Comparison of ENCODE assay signal across 18 cellular contexts in the genomic region with DNA sequence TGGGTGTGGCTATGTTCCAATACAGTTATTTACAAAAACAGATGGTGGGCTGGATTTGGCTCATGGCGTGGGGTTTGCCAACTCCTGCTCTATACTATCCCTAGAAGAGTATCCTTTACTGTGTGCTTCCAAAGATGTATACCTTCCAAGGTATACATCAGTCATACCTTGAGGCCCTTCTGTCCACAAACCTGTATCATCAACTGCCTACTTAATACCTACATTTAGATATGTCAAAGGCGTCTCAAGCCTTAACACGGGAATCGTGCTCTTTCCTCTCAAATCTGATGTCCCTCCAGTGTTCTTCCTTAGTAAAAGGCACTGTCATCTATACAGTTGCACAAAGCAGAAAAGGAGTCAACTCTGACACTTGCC.
"Had no signal": no experiment of that assay in that cellular context is flagged by ENCODE, and none has a peak within 500 bp of the region (broad histone marks: within the 10 kb centered on the region; RNA-seq: fewer than 3 reads in every experiment).

No MANE protein-coding gene starts in this region.

- H3K27me3 Mint-ChIP-seq: activated B cell treated with CpG ODN at 0.5 μM for 24 hours; activated naive CD4-positive, alpha-beta T cell treated with anti-CD3 and anti-CD28 coated beads, Interleukin-2, amount 10 ng/mL, durations not matched to agents 7 days and 5 days; brain; naive B cell had no signal

- H3K27ac ChIP-seq: prostate gland, vagina had no signal

- H3K9me3 ChIP-seq: prostate gland, thyroid gland, vagina had no signal

- H3K27ac Mint-ChIP-seq: activated B cell treated with CpG ODN at 0.5 μM for 24 hours; activated naive CD4-positive, alpha-beta T cell treated with anti-CD3 and anti-CD28 coated beads, Interleukin-2, amount 10 ng/mL, durations not matched to agents 7 days and 5 days; brain; mesothelial cell of epicardium; naive B cell; T-helper 1 cell treated with Interleukin-12 subunit alpha and Interleukin-12 subunit beta and Interleukin-4 antibody, amounts not matched to agents 30 μg/mL and 1 μg/mL, for 36 hours had no signal

- DNase-seq: activated B cell treated with CpG ODN at 0.5 μM for 24 hours; activated CD4-positive, alpha-beta T cell treated with anti-CD3 and anti-CD28 coated beads, Interleukin-2, amount 50 U/mL, for 1 hour; activated naive CD4-positive, alpha-beta T cell treated with anti-CD3 and anti-CD28 coated beads, Interleukin-2, amount 10 ng/mL, durations not matched to agents 7 days and 5 days; amniotic stem cell; effector memory CD4-positive, alpha-beta T cell; hippocampal formation; kidney glomerular epithelial cell; naive B cell; occipital lobe; stimulated activated CD4-positive, alpha-beta T cell treated with anti-CD3 and anti-CD28 coated beads, Interleukin-12 subunit alpha, Interleukin-12 subunit beta, amount 100 ng/mL, for 4 hours; thyroid gland had no signal

- ATAC-seq: SK-N-SH treated with all-trans-retinoic acid at 6 μM for 48 hours had no signal

- H3K4me1 Mint-ChIP-seq: activated B cell treated with CpG ODN at 0.5 μM for 24 hours; activated naive CD4-positive, alpha-beta T cell treated with anti-CD3 and anti-CD28 coated beads, Interleukin-2, amount 10 ng/mL, durations not matched to agents 7 days and 5 days; brain; mesothelial cell of epicardium; naive B cell had no signal

- H3K4me3 ChIP-seq: prostate gland, thyroid gland, vagina had no signal

- H3K4me1 ChIP-seq: prostate gland, thyroid gland, vagina had no signal

- H3K4me3 Mint-ChIP-seq: activated B cell treated with CpG ODN at 0.5 μM for 24 hours; activated naive CD4-positive, alpha-beta T cell treated with anti-CD3 and anti-CD28 coated beads, Interleukin-2, amount 10 ng/mL, durations not matched to agents 7 days and 5 days; activated T-helper 1 cell treated with anti-CD3 and anti-CD28 coated beads, Interleukin-12 subunit alpha, Interleukin-12 subunit beta, Interleukin-2, Interleukin-4 antibody, amounts not matched to agents 30 ng/mL and 10 ng/mL and 1 ng/mL, durations not matched to agents 14 hours and 24 hours and 36 hours; brain; mesothelial cell of epicardium; T-helper 1 cell treated with Interleukin-12 subunit alpha and Interleukin-12 subunit beta and Interleukin-4 antibody, amounts not matched to agents 30 μg/mL and 1 μg/mL, for 36 hours had no signal

- H3K27me3 ChIP-seq: thyroid gland, vagina had no signal
